ENCODE assay signal across 9 cellular contexts in the genomic region with DNA sequence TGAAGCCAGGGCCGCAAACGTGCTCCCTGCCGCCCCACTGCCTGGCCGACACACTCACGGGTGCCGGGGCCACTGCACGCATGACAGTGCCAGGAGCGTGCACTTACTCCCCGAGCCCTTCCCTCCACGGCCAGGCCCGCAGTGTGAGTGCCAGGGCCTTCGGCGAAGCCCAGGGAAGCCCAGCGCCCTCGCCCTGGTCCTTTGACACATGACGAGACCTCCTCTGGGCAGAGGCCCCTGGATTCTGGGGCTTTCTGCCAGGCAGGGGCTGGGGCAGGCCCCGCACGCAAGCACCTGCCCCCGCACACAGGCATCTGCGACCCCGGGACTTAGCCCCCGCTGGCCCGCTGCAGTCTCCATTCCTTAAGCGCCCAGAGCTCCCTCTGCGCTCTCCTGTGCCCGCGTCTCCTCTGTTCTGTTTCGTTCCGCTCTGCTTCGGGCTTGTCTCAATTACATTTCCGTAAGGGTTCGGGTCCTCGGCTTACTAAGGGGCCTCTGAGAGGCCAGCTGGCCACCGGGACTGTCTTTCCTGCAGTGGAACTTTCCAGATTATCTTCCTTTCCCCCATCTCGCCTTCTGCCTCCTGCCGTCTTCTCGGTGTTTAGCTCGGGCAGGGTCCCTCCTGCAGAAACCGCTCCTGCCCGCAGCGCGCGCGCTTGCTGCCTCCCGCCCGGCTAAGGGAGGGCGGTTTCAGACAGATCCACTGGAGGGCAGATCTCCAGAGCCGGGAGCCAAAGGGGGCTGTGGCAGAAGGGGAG.
DNase-seq lines count a peak whose midpoint lies in the region; ATAC-seq and TF ChIP-seq lines count a peak whose summit lies in the region.
"Had no signal": no experiment of that assay in that cellular context is flagged by ENCODE, and none has a peak within 500 bp of the region (broad histone marks: within the 10 kb centered on the region; RNA-seq: fewer than 3 reads in every experiment).

No MANE protein-coding gene starts in this region.

- H3K9me3 ChIP-seq in osteoblast (ENCODE audit: low read depth, low read length) = no peaks in the 10 kb centered on the region

- H3K36me3 Mint-ChIP-seq in activated B cell treated with CpG ODN at 0.5 μM for 24 hours (ENCODE audit: low read depth) = no peaks in the 10 kb centered on the region

- peaks cover 6% of the 10 kb centered on the region for H3K4me1 Mint-ChIP-seq in activated B cell treated with CpG ODN at 0.5 μM for 24 hours

- H3K4me2 ChIP-seq in osteoblast (ENCODE audit: insufficient read depth, low read length) = peak overlapping the region; percentile 73

- H3K36me3 ChIP-seq in osteoblast (ENCODE audit: insufficient read depth, low read length) = no peaks in the 10 kb centered on the region

- POLR2A ChIA-PET in activated B cell treated with CpG ODN at 0.5 μM for 24 hours (lab: Charles Lee) = no interaction called here

- CTCF ChIA-PET in activated B cell treated with CpG ODN at 0.5 μM for 24 hours (lab: Charles Lee) = interaction anchor here (0.7 kb wide), 1 partner anchor 218 kb away, joined by 3 read pairs; no protein-coding TSS in a partner anchor

- peak overlapping the region; percentile 52 for H3K4me3 ChIP-seq in fibroblast of the aortic adventitia (ENCODE audit: low read depth, low read length)
- peak overlapping the region; percentile 58 for H3K4me3 ChIP-seq in osteoblast (ENCODE audit: insufficient read depth, low read length)

- H3K4me1 ChIP-seq in osteoblast (ENCODE audit: insufficient read depth, low read length) = no peaks in the 10 kb centered on the region

- peak; percentile 35 for DNase-seq in AG20443 (ENCODE audit: low spot score)
- DNase-seq in activated B cell treated with CpG ODN at 0.5 μM for 24 hours = no peak
- peak; percentile 26 for DNase-seq in fibroblast of the aortic adventitia (ENCODE audit: low read depth)
- peak; percentile 84 for DNase-seq in osteoblast (ENCODE audit: insufficient read length, low spot score, missing footprints)
- no peak for DNase-seq in NCI-H2227 treated with DMSO at 0.1 percent for 48 hours (lab: John Stamatoyannopoulos, UW)
- no peak for DNase-seq in Kasumi-1 (lab: John Stamatoyannopoulos, UW)
- DNase-seq: activated CD4-positive, alpha-beta T cell treated with anti-CD3 and anti-CD28 coated beads, Interleukin-2, amount 10 ng/mL, durations not matched to agents 7 days and 5 days had no signal

- H3K27me3 ChIP-seq in osteoblast (ENCODE audit: insufficient read depth, low read length) = peaks cover 33% of the 10 kb centered on the region

- intact Hi-C loops in activated B cell treated with CpG ODN at 0.5 μM for 24 hours (cut with micrococcal nuclease) = no loop called here

- H3K27me3 Mint-ChIP-seq in activated B cell treated with CpG ODN at 0.5 μM for 24 hours = peaks cover 40% of the 10 kb centered on the region

- H3K79me2 ChIP-seq in osteoblast (ENCODE audit: insufficient read depth, low read length) = no peaks in the 10 kb centered on the region

- no peak overlapping the region for H3K27ac ChIP-seq in osteoblast (ENCODE audit: low read depth, low read length)

- H3K4me3 Mint-ChIP-seq in activated B cell treated with CpG ODN at 0.5 μM for 24 hours = peak overlapping the region; percentile 15
- H3K4me3 Mint-ChIP-seq: activated CD4-positive, alpha-beta T cell treated with anti-CD3 and anti-CD28 coated beads, Interleukin-2, amount 10 ng/mL, durations not matched to agents 7 days and 5 days had no signal

- H3K9me3 Mint-ChIP-seq in activated B cell treated with CpG ODN at 0.5 μM for 24 hours = no peaks in the 10 kb centered on the region
- H3K9me3 Mint-ChIP-seq: activated CD4-positive, alpha-beta T cell treated with anti-CD3 and anti-CD28 coated beads, Interleukin-2, amount 10 ng/mL, durations not matched to agents 7 days and 5 days had no signal

- H2AFZ ChIP-seq in osteoblast (ENCODE audit: low read length) = peak overlapping the region; percentile 80

- H3K27ac Mint-ChIP-seq in activated B cell treated with CpG ODN at 0.5 μM for 24 hours = no peak overlapping the region
- H3K27ac Mint-ChIP-seq: activated CD4-positive, alpha-beta T cell treated with anti-CD3 and anti-CD28 coated beads, Interleukin-2, amount 10 ng/mL, durations not matched to agents 7 days and 5 days had no signal

- ATAC-seq in activated B cell treated with CpG ODN at 0.5 μM for 24 hours (ENCODE audit: low read depth) (no peak), HG02571 (IDR thresholded peaks at IDR 0.05; ENCODE audit: unreplicated experiment) (no peak), HG02970 (IDR thresholded peaks at IDR 0.05; ENCODE audit: low FRiP score, unreplicated experiment) (no peak)

- H4K20me1 ChIP-seq in osteoblast (ENCODE audit: insufficient read depth, low read length) = no peaks in the 10 kb centered on the region

- no peak for TF ChIP-seq CTCF in activated B cell treated with CpG ODN at 0.5 μM for 24 hours (IDR thresholded peaks at IDR 0.05)
- peak; percentile 40 for TF ChIP-seq CTCF in fibroblast of the aortic adventitia (IDR thresholded peaks at IDR 0.05; ENCODE audit: insufficient read depth, low read length)
- TF ChIP-seq CTCF in osteoblast (IDR thresholded peaks at IDR 0.05; ENCODE audit: extremely low read depth, low read depth, low read length) = peak; percentile 5

Comparison
In these comparisons a context has a peak if more than half of its experiments do, and no peak if none do; other contexts are left out.
1. DNase-seq: peak in AG20443 (single experiment), fibroblast of the aortic adventitia (single experiment) and osteoblast (single experiment); none in activated B cell treated with CpG ODN at 0.5 μM for 24 hours (single experiment), NCI-H2227 treated with DMSO at 0.1 percent for 48 hours (single experiment) and Kasumi-1 (0 of 2).